Comparison of ENCODE assay signal across 10 cellular contexts in genomic region chr5:170573119-170573518, GRCh38.
"Had no signal": no experiment of that assay in that cellular context is flagged by ENCODE, and none has a peak within 500 bp of the region (broad histone marks: within the 10 kb centered on the region; RNA-seq: fewer than 3 reads in every experiment).

No MANE protein-coding gene starts in this region.

- H3K27ac ChIP-seq: colonic mucosa, esophagus muscularis mucosa, right atrium auricular region, skin epidermis, tibial artery, uterus had no signal

- H3K36me3 ChIP-seq: colonic mucosa, esophagus muscularis mucosa, right atrium auricular region, tibial artery, uterus had no signal

- H3K27me3 ChIP-seq: colonic mucosa, uterus had no signal

- H3K4me3 ChIP-seq: colonic mucosa, right atrium auricular region, skin epidermis, tibial artery, uterus had no signal

- ATAC-seq: left colon had no signal

- H3K9me3 ChIP-seq: colonic mucosa, tibial artery, uterus had no signal

- DNase-seq: activated naive CD8-positive, alpha-beta T cell treated with anti-CD3 and anti-CD28 coated beads, Interleukin-2, amount 10 ng/mL, durations not matched to agents 7 days and 5 days; central memory CD4-positive, alpha-beta T cell; colonic mucosa; immature natural killer cell; left colon; tibial artery; uterus had no signal

- H3K4me1 ChIP-seq: colonic mucosa, right atrium auricular region, tibial artery, uterus had no signal
